ENCODE assay signal across 17 cellular contexts in the genomic region with DNA sequence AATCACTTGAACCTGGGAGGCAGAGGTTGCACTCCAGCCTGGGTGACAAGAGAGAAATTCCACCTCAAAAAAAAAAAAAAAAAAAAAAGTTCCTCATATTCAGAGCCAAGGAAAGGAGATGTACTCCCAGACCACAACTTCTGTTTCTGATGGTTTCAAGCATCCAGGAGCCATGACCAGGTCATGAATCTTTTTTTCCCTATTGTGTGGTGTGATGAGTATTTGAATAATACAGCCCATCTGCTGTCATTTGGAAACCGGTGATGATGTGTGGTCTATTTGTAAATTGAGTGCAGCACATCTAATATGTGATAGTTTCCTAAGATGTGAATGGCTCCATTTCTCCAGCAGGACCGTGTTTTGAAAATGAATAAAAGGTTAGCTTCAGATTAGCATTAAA. TPM values are rescaled to one million over a fixed set of nuclear protein-coding genes. Genes with fewer than 3 reads are reported as not detected.
DNase-seq lines count a peak whose midpoint lies in the region; ATAC-seq and TF ChIP-seq lines count a peak whose summit lies in the region.
"Had no signal": no experiment of that assay in that cellular context is flagged by ENCODE, and none has a peak within 500 bp of the region (broad histone marks: within the 10 kb centered on the region; RNA-seq: fewer than 3 reads in every experiment).

No MANE protein-coding gene starts in this region.

- no peaks in the 10 kb centered on the region for H3K9me3 Mint-ChIP-seq in CD8-positive, alpha-beta T cell
- no peaks in the 10 kb centered on the region for H3K9me3 Mint-ChIP-seq in activated naive CD8-positive, alpha-beta T cell treated with anti-CD3 and anti-CD28 coated beads, Interleukin-2, amount 50 U/mL, for 24 hours
- H3K9me3 Mint-ChIP-seq: nephron had no signal

- peak overlapping the region in 7 of 11 experiments; percentile 23 to 80 (median 63); a peak in 14 of 22 replicates for H3K4me2 ChIP-seq in BLaER1 treated with 17β-estradiol and CSF1 and Interleukin-3, amounts not matched to agents 10 nM and 100 nM

- no peak overlapping the region for H3K4me3 ChIP-seq in BLaER1 treated with 17β-estradiol and CSF1 and Interleukin-3, amounts not matched to agents 10 nM and 100 nM
- H3K4me3 ChIP-seq in CD8-positive, alpha-beta T cell (ENCODE audit: low read depth, low read length): no peak overlapping the region
- H3K4me3 ChIP-seq: cardiac muscle cell, transverse colon had no signal

- CTCF ChIA-PET in CD8-positive, alpha-beta T cell (lab: Charles Lee): interaction anchor here (1.2 to 6.6 kb wide), 2 partner anchors 43 to 57 kb away, joined by 3 to 47 read pairs; no protein-coding TSS in a partner anchor

- peaks cover 70% of the 10 kb centered on the region for H3K36me3 Mint-ChIP-seq in CD8-positive, alpha-beta T cell
- peaks cover 60% of the 10 kb centered on the region for H3K36me3 Mint-ChIP-seq in activated naive CD8-positive, alpha-beta T cell treated with anti-CD3 and anti-CD28 coated beads, Interleukin-2, amount 50 U/mL, for 24 hours (ENCODE audit: low read depth)

- no peak for ATAC-seq in CD8-positive, alpha-beta T cell
- ATAC-seq in activated naive CD8-positive, alpha-beta T cell treated with anti-CD3 and anti-CD28 coated beads, Interleukin-2, amount 50 U/mL, for 24 hours: peak; percentile 83
- ATAC-seq in foreskin keratinocyte: no peak

- H4K20me1 ChIP-seq in BLaER1 treated with 17β-estradiol and CSF1 and Interleukin-3, amounts not matched to agents 10 nM and 100 nM: peaks cover 99 to 100% (median 100%) of the 10 kb centered on the region in 11 experiments

- H3K36me3 ChIP-seq in BLaER1 treated with 17β-estradiol and CSF1 and Interleukin-3, amounts not matched to agents 10 nM and 100 nM: peaks cover 92 to 100% (median 95%) of the 10 kb centered on the region in 11 experiments
- peaks cover 22% of the 10 kb centered on the region for H3K36me3 ChIP-seq in CD8-positive, alpha-beta T cell (ENCODE audit: insufficient read depth, low read length)
- H3K36me3 ChIP-seq: BE2C, cardiac muscle cell, transverse colon had no signal

- peak overlapping the region; percentile 15 for H3K4me3 Mint-ChIP-seq in CD8-positive, alpha-beta T cell
- H3K4me3 Mint-ChIP-seq in activated naive CD8-positive, alpha-beta T cell treated with anti-CD3 and anti-CD28 coated beads, Interleukin-2, amount 50 U/mL, for 24 hours: peak overlapping the region; percentile 50
- H3K4me3 Mint-ChIP-seq: nephron had no signal

- POLR2A ChIA-PET in CD8-positive, alpha-beta T cell (lab: Charles Lee): interaction anchor here (2.0 to 3.0 kb wide), 2 partner anchors 11 to 16 kb away, joined by 6 to 16 read pairs; no protein-coding TSS in a partner anchor

- peaks cover 22 to 76% (median 40%) of the 10 kb centered on the region in 10 experiments for H3K4me1 ChIP-seq in BLaER1 treated with 17β-estradiol and CSF1 and Interleukin-3, amounts not matched to agents 10 nM and 100 nM
- peaks cover 77% of the 10 kb centered on the region for H3K4me1 ChIP-seq in CD8-positive, alpha-beta T cell (ENCODE audit: insufficient read depth, low read length)
- peaks cover 4% of the 10 kb centered on the region for H3K4me1 ChIP-seq in foreskin keratinocyte
- H3K4me1 ChIP-seq: BE2C, transverse colon had no signal

- no peaks in the 10 kb centered on the region for H3K9me3 ChIP-seq in BLaER1 treated with 17β-estradiol and CSF1 and Interleukin-3, amounts not matched to agents 10 nM and 100 nM (replicated peaks in 1 of 11)
- no peaks in the 10 kb centered on the region for H3K9me3 ChIP-seq in CD8-positive, alpha-beta T cell (ENCODE audit: low read length)
- H3K9me3 ChIP-seq: BE2C, transverse colon had no signal

- no peak overlapping the region for H3K27ac ChIP-seq in BLaER1 treated with 17β-estradiol and CSF1 and Interleukin-3, amounts not matched to agents 10 nM and 100 nM
- no peak overlapping the region for H3K27ac ChIP-seq in CD8-positive, alpha-beta T cell (ENCODE audit: low read depth, low read length)
- H3K27ac ChIP-seq in foreskin keratinocyte: no peak overlapping the region
- H3K27ac ChIP-seq: cardiac muscle cell, transverse colon had no signal

- H3K9ac ChIP-seq in BLaER1 treated with 17β-estradiol and CSF1 and Interleukin-3, amounts not matched to agents 10 nM and 100 nM: no peak overlapping the region

- H3K27me3 Mint-ChIP-seq in CD8-positive, alpha-beta T cell (ENCODE audit: low read depth): no peaks in the 10 kb centered on the region
- no peaks in the 10 kb centered on the region for H3K27me3 Mint-ChIP-seq in activated naive CD8-positive, alpha-beta T cell treated with anti-CD3 and anti-CD28 coated beads, Interleukin-2, amount 50 U/mL, for 24 hours

- peak overlapping the region; percentile 87 for H3K27ac Mint-ChIP-seq in CD8-positive, alpha-beta T cell
- peak overlapping the region; percentile 95 for H3K27ac Mint-ChIP-seq in activated naive CD8-positive, alpha-beta T cell treated with anti-CD3 and anti-CD28 coated beads, Interleukin-2, amount 50 U/mL, for 24 hours
- H3K27ac Mint-ChIP-seq: nephron had no signal

- DNase-seq in CD8-positive, alpha-beta T cell: no peak
- peak; percentile 91 for DNase-seq in MV-4-11 (lab: John Stamatoyannopoulos, UW)
- DNase-seq in activated naive CD8-positive, alpha-beta T cell treated with anti-CD3 and anti-CD28 coated beads, Interleukin-2, amount 50 U/mL, for 24 hours: no peak
- DNase-seq in dedifferentiated amniotic fluid mesenchymal stem cell (ENCODE audit: extremely low spot score): no peak
- DNase-seq in NCI-H345 treated with DMSO at 0.1 percent for 48 hours (lab: John Stamatoyannopoulos, UW; ENCODE audit: unreplicated experiment): no peak
- no peak for DNase-seq in AML-193 (lab: John Stamatoyannopoulos, UW)
- DNase-seq in foreskin keratinocyte: no peak
- DNase-seq: activated gamma-delta T cell treated with Interleukin-2 at 50 U/mL for 16 hours, BE2C, EL, foreskin fibroblast, NCI-H1105 treated with DMSO at 0.1 percent for 48 hours, NCI-H345, transverse colon had no signal

- intact Hi-C loops in CD8-positive, alpha-beta T cell (cut with DNase I, micrococcal nuclease): loop anchor here in 1 of 2 experiments (2.0 kb wide), 1 partner anchor 13 kb away; no protein-coding TSS in a partner anchor

- H3K4me1 Mint-ChIP-seq in CD8-positive, alpha-beta T cell (ENCODE audit: low read depth): peaks cover 69% of the 10 kb centered on the region
- H3K4me1 Mint-ChIP-seq in activated naive CD8-positive, alpha-beta T cell treated with anti-CD3 and anti-CD28 coated beads, Interleukin-2, amount 50 U/mL, for 24 hours: peaks cover 84% of the 10 kb centered on the region
- H3K4me1 Mint-ChIP-seq: nephron had no signal

- no peak for TF ChIP-seq CTCF in CD8-positive, alpha-beta T cell (IDR thresholded peaks at IDR 0.05)
- no peak for TF ChIP-seq CTCF in foreskin keratinocyte (conservative IDR thresholded peaks at IDR 0.05)

- H3K27me3 ChIP-seq in BLaER1 treated with 17β-estradiol and CSF1 and Interleukin-3, amounts not matched to agents 10 nM and 100 nM: no peaks in the 10 kb centered on the region
- no peaks in the 10 kb centered on the region for H3K27me3 ChIP-seq in CD8-positive, alpha-beta T cell (ENCODE audit: insufficient read depth, low read length)
- H3K27me3 ChIP-seq in foreskin keratinocyte: no peaks in the 10 kb centered on the region
- H3K27me3 ChIP-seq: BE2C had no signal

RNA-seq across cellular contexts. Expression of gene PIK3CD, which starts 18.6 kb away (rescaled TPM):
- 100 to 1,000 TPM; 200 to 214 TPM for total RNA-seq in CD8-positive, alpha-beta T cell
- total RNA-seq in foreskin keratinocyte: 25.0 and 40.4 TPM in 2 replicates
- polyA plus RNA-seq in foreskin keratinocyte: 13.3 and 20.3 TPM in 2 replicates
